ENCODE assay signal across 25 cellular contexts in genomic region chr15:29275855-29276254, GRCh38.
"Had no signal": no experiment of that assay in that cellular context is flagged by ENCODE, and none has a peak within 500 bp of the region (broad histone marks: within the 10 kb centered on the region; RNA-seq: fewer than 3 reads in every experiment).

No MANE protein-coding gene starts in this region.

- DNase-seq: stimulated activated CD4-positive, alpha-beta T cell treated with anti-CD3 and anti-CD28 coated beads, Interleukin-2, amount 100 ng/mL, for 48 hours; stimulated activated CD4-positive, alpha-beta T cell treated with anti-CD3 and anti-CD28 coated beads, Interleukin-4, amount 100 ng/mL, for 24 hours; stimulated activated CD4-positive, alpha-beta T cell treated with anti-CD3 and anti-CD28 coated beads, Interleukin-4, amount 100 ng/mL, for 4 hours; stimulated activated CD8-positive, alpha-beta memory T cell treated with anti-CD3 and anti-CD28 coated beads, Interleukin-4, amount 100 ng/mL, for 48 hours; stimulated activated naive B cell treated with anti-CD40 and anti-IgM and Interleukin-4, amounts not matched to agents 10 μg/mL and 1 μg/mL and 100 μg/mL, for 72 hours; stimulated activated naive CD4-positive, alpha-beta T cell; stimulated activated naive CD4-positive, alpha-beta T cell treated with Interleukin-2 at 50 U/mL for 16 hours; stimulated activated naive CD8-positive, alpha-beta T cell treated with anti-CD3 and anti-CD28 coated beads, Interleukin-15, amount 100 ng/mL, for 72 hours; stimulated activated naive CD8-positive, alpha-beta T cell treated with anti-CD3 and anti-CD28 coated beads, Interleukin-15, Interleukin-2, amounts not matched to agents 100 U/mL and 50 U/mL, for 24 hours; stomach; substantia nigra; testis; thyroid gland; tibial artery; transverse colon; trophoblast cell; upper lobe of left lung; upper lobe of right lung; uterus had no signal

- H3K27me3 ChIP-seq: testis, thyroid gland, tibial artery, tibial nerve, transverse colon, upper lobe of left lung, upper lobe of right lung, uterus, vagina had no signal

- H3K4me1 ChIP-seq: testis, transverse colon, vagina had no signal

- H3K27ac ChIP-seq: stomach, suprapubic skin, testis, thoracic aorta, thyroid gland, tibial artery, tibial nerve, transverse colon, upper lobe of left lung, upper lobe of right lung, uterus, vagina had no signal

- ATAC-seq: stimulated activated effector memory CD8-positive, alpha-beta T cell treated with anti-CD3 and anti-CD28 coated beads, Interleukin-12 subunit alpha, Interleukin-12 subunit beta, amount 100 ng/mL, for 72 hours; stimulated activated memory B cell treated with anti-CD40 and anti-IgM and Interleukin-4, amounts not matched to agents 10 μg/mL and 1 μg/mL and 100 μg/mL, for 72 hours; stimulated activated naive B cell treated with anti-CD40 and anti-IgM and Interleukin-4, amounts not matched to agents 10 μg/mL and 1 μg/mL and 100 μg/mL, for 72 hours; stimulated activated naive CD8-positive, alpha-beta T cell treated with anti-CD3 and anti-CD28 coated beads, Interleukin-15, amount 100 ng/mL, for 72 hours; stimulated activated naive CD8-positive, alpha-beta T cell treated with anti-CD3 and anti-CD28 coated beads, Interleukin-15, Interleukin-2, amounts not matched to agents 100 U/mL and 50 U/mL, for 24 hours; upper lobe of right lung had no signal

- H3K4me3 ChIP-seq: stomach, suprapubic skin, testis, thoracic aorta, thyroid gland, tibial artery, tibial nerve, transverse colon, upper lobe of left lung, upper lobe of right lung, uterus, vagina had no signal

- H3K36me3 ChIP-seq: stomach, suprapubic skin, thoracic aorta, thyroid gland, tibial artery, tibial nerve, transverse colon, upper lobe of left lung, upper lobe of right lung, uterus, vagina had no signal

- H3K9me3 ChIP-seq: stomach, suprapubic skin, testis, thoracic aorta, thyroid gland, tibial artery, tibial nerve, transverse colon, upper lobe of left lung, upper lobe of right lung, uterus, vagina had no signal
